Comparison of ENCODE assay signal across 12 cellular contexts in genomic region chr15:48040166-48040817, GRCh38.
DNase-seq lines count a peak whose midpoint lies in the region; ATAC-seq lines count a peak whose summit lies in the region.
"Had no signal": no experiment of that assay in that cellular context is flagged by ENCODE, and none has a peak within 500 bp of the region (broad histone marks: within the 10 kb centered on the region; RNA-seq: fewer than 3 reads in every experiment).

No MANE protein-coding gene starts in this region.

- DNase-seq in A172 (ENCODE audit: low spot score): peak; percentile 48
- peak; percentile 33 for DNase-seq in H4 (ENCODE audit: low spot score)
- peak; percentile 82 for DNase-seq in SW480 (ENCODE audit: low spot score)
- peak; percentile 84 for DNase-seq in islet precursor cell
- DNase-seq in NCI-H1092 treated with DMSO at 0.1 percent for 48 hours (lab: John Stamatoyannopoulos, UW): no peak
- no peak for DNase-seq in effector memory CD8-positive, alpha-beta T cell
- no peak for DNase-seq in T-helper 2 cell treated with Interferon-gamma antibody and Interleukin-4, amounts not matched to agents 5 μg/mL and 100 μg/mL, for 36 hours (ENCODE audit: low spot score)
- DNase-seq: activated CD4-positive, alpha-beta T cell treated with anti-CD3 and anti-CD28 coated beads for 4 hours; activated naive CD8-positive, alpha-beta T cell treated with anti-CD3 and anti-CD28 coated beads, Interleukin-2, amount 10 ng/mL, durations not matched to agents 7 days and 5 days; CD4-positive, alpha-beta T cell had no signal

- no peaks in the 10 kb centered on the region for H3K36me3 Mint-ChIP-seq in effector memory CD8-positive, alpha-beta T cell (ENCODE audit: insufficient read depth)
- no peaks in the 10 kb centered on the region for H3K36me3 Mint-ChIP-seq in T-helper 2 cell treated with Interferon-gamma antibody and Interleukin-4, amounts not matched to agents 5 μg/mL and 100 μg/mL, for 36 hours (ENCODE audit: low read depth)
- H3K36me3 Mint-ChIP-seq: activated naive CD8-positive, alpha-beta T cell treated with anti-CD3 and anti-CD28 coated beads, Interleukin-2, amount 10 ng/mL, durations not matched to agents 7 days and 5 days had no signal

- H3K9me3 Mint-ChIP-seq in effector memory CD8-positive, alpha-beta T cell: peaks cover 0 to 3% of the 10 kb centered on the region in 2 donors
- H3K9me3 Mint-ChIP-seq in T-helper 2 cell treated with Interferon-gamma antibody and Interleukin-4, amounts not matched to agents 5 μg/mL and 100 μg/mL, for 36 hours: no peaks in the 10 kb centered on the region
- H3K9me3 Mint-ChIP-seq: activated naive CD8-positive, alpha-beta T cell treated with anti-CD3 and anti-CD28 coated beads, Interleukin-2, amount 10 ng/mL, durations not matched to agents 7 days and 5 days had no signal

- H3K4me1 Mint-ChIP-seq in effector memory CD8-positive, alpha-beta T cell (ENCODE audit: low read depth in 2 of 2): no peaks in the 10 kb centered on the region
- no peaks in the 10 kb centered on the region for H3K4me1 Mint-ChIP-seq in T-helper 2 cell treated with Interferon-gamma antibody and Interleukin-4, amounts not matched to agents 5 μg/mL and 100 μg/mL, for 36 hours (ENCODE audit: low read depth)
- H3K4me1 Mint-ChIP-seq: activated naive CD8-positive, alpha-beta T cell treated with anti-CD3 and anti-CD28 coated beads, Interleukin-2, amount 10 ng/mL, durations not matched to agents 7 days and 5 days had no signal

- H3K4me3 Mint-ChIP-seq in effector memory CD8-positive, alpha-beta T cell: no peak overlapping the region
- H3K4me3 Mint-ChIP-seq in T-helper 2 cell treated with Interferon-gamma antibody and Interleukin-4, amounts not matched to agents 5 μg/mL and 100 μg/mL, for 36 hours: no peak overlapping the region
- H3K4me3 Mint-ChIP-seq: activated naive CD8-positive, alpha-beta T cell treated with anti-CD3 and anti-CD28 coated beads, Interleukin-2, amount 10 ng/mL, durations not matched to agents 7 days and 5 days; CD4-positive, alpha-beta T cell had no signal

- H3K27ac Mint-ChIP-seq in effector memory CD8-positive, alpha-beta T cell: no peak overlapping the region
- no peak overlapping the region for H3K27ac Mint-ChIP-seq in T-helper 2 cell treated with Interferon-gamma antibody and Interleukin-4, amounts not matched to agents 5 μg/mL and 100 μg/mL, for 36 hours
- H3K27ac Mint-ChIP-seq: activated naive CD8-positive, alpha-beta T cell treated with anti-CD3 and anti-CD28 coated beads, Interleukin-2, amount 10 ng/mL, durations not matched to agents 7 days and 5 days; CD4-positive, alpha-beta T cell had no signal

- ATAC-seq in effector memory CD8-positive, alpha-beta T cell (replicated peaks): no peak
- ATAC-seq in GM18873 (IDR thresholded peaks at IDR 0.05; ENCODE audit: low FRiP score, unreplicated experiment): no peak
- ATAC-seq: Right ventricle myocardium inferior had no signal

- H3K27me3 Mint-ChIP-seq in effector memory CD8-positive, alpha-beta T cell: peaks cover 0 to 8% of the 10 kb centered on the region in 2 donors
- H3K27me3 Mint-ChIP-seq in T-helper 2 cell treated with Interferon-gamma antibody and Interleukin-4, amounts not matched to agents 5 μg/mL and 100 μg/mL, for 36 hours (ENCODE audit: low read depth): no peaks in the 10 kb centered on the region

Comparison
In these comparisons a context has a peak if more than half of its experiments do, and no peak if none do; other contexts are left out.
1. DNase-seq: peak in A172 (single experiment), H4 (single experiment), SW480 (single experiment) and islet precursor cell (single experiment); none in NCI-H1092 treated with DMSO at 0.1 percent for 48 hours (single experiment), effector memory CD8-positive, alpha-beta T cell (0 of 3) and T-helper 2 cell treated with Interferon-gamma antibody and Interleukin-4, amounts not matched to agents 5 μg/mL and 100 μg/mL, for 36 hours (single experiment).